ENCODE assay signal across 28 cellular contexts in genomic region chr2:74558284-74559230, GRCh38. TPM values are rescaled to one million over a fixed set of nuclear protein-coding genes. Genes with fewer than 3 reads are reported as not detected.
DNase-seq lines count a peak whose midpoint lies in the region; ATAC-seq, FAIRE-seq and TF ChIP-seq lines count a peak whose summit lies in the region.
"Had no signal": no experiment of that assay in that cellular context is flagged by ENCODE, and none has a peak within 500 bp of the region (broad histone marks: within the 10 kb centered on the region; RNA-seq: fewer than 3 reads in every experiment).

No MANE protein-coding gene starts in this region.

- H3K9me3 ChIP-seq in colonic mucosa: no peaks in the 10 kb centered on the region
- no peaks in the 10 kb centered on the region for H3K9me3 ChIP-seq in small intestine (ENCODE audit: control insufficient read depth, low read depth)
- H3K9me3 ChIP-seq: esophagus muscularis mucosa, ovary, right atrium auricular region, thyroid gland had no signal

- H3K36me3 ChIP-seq in colonic mucosa (no peaks in the 10 kb centered on the region), small intestine (ENCODE audit: control insufficient read depth in 2 of 2, insufficient read depth in 2 of 2, low read length in 2 of 2) (no peaks in the 10 kb centered on the region)
- H3K36me3 ChIP-seq: ovary, right atrium auricular region had no signal

- peak overlapping the region in 6 of 7 donors; percentile 37 to 82 (median 64) for H3K27ac Mint-ChIP-seq in CD14-positive monocyte
- no peak overlapping the region for H3K27ac Mint-ChIP-seq in activated naive CD4-positive, alpha-beta T cell treated with anti-CD3 and anti-CD28 coated beads, Interleukin-2, amount 50 U/mL, for 72 hours

- peaks cover 15 to 20% of the 10 kb centered on the region in 2 donors for H3K36me3 Mint-ChIP-seq in CD14-positive monocyte
- no peaks in the 10 kb centered on the region for H3K36me3 Mint-ChIP-seq in activated naive CD4-positive, alpha-beta T cell treated with anti-CD3 and anti-CD28 coated beads, Interleukin-2, amount 50 U/mL, for 72 hours
- H3K36me3 Mint-ChIP-seq: natural killer cell had no signal

- TF ChIP-seq POLR2A in GM19193 (IDR thresholded peaks at IDR 0.05; ENCODE audit: extremely low read depth, insufficient read depth, insufficient read length): peak; percentile 15

- ATAC-seq in GM21423 (IDR thresholded peaks at IDR 0.05; ENCODE audit: unreplicated experiment): no peak
- ATAC-seq in GM19455 (IDR thresholded peaks at IDR 0.05; ENCODE audit: unreplicated experiment): no peak
- ATAC-seq in activated naive CD4-positive, alpha-beta T cell treated with anti-CD3 and anti-CD28 coated beads, Interleukin-2, amount 50 U/mL, for 72 hours: no peak
- ATAC-seq: effector memory CD8-positive, alpha-beta T cell; left ventricle myocardium superior; natural killer cell had no signal

- H3K4me1 ChIP-seq in colonic mucosa (no peaks in the 10 kb centered on the region), small intestine (ENCODE audit: control insufficient read depth in 2 of 2, insufficient read depth in 1 of 2, low read depth in 1 of 2, low read length in 1 of 2) (no peaks in the 10 kb centered on the region)

- no peaks in the 10 kb centered on the region for H3K9me3 Mint-ChIP-seq in CD14-positive monocyte
- H3K9me3 Mint-ChIP-seq in activated naive CD4-positive, alpha-beta T cell treated with anti-CD3 and anti-CD28 coated beads, Interleukin-2, amount 50 U/mL, for 72 hours: no peaks in the 10 kb centered on the region
- H3K9me3 Mint-ChIP-seq: effector memory CD8-positive, alpha-beta T cell; natural killer cell had no signal

- H3K27me3 Mint-ChIP-seq in CD14-positive monocyte (ENCODE audit: low read depth in 3 of 3): peaks cover 0 to 2% (median 2%) of the 10 kb centered on the region in 3 donors

- peak overlapping the region in 1 of 2 donors; percentile 27 for H3K9ac ChIP-seq in colonic mucosa (ENCODE audit: low read depth in 2 of 2, low read length in 2 of 2)

- TF ChIP-seq CTCF in CD14-positive monocyte (IDR thresholded peaks at IDR 0.05): no peak
- no peak for TF ChIP-seq CTCF in colonic mucosa (IDR thresholded peaks at IDR 0.05)

- H3K27me3 ChIP-seq in colonic mucosa: no peaks in the 10 kb centered on the region
- no peaks in the 10 kb centered on the region for H3K27me3 ChIP-seq in small intestine (ENCODE audit: control insufficient read depth in 2 of 2, insufficient read depth in 2 of 2, low read length in 2 of 2)
- H3K27me3 ChIP-seq: ovary, right atrium auricular region, thyroid gland had no signal

- WGBS in small intestine, 3 donors: 37 to 55% (median 50%) methylated on average over 7 of the region's 7 CpGs

- H3K27ac ChIP-seq in colonic mucosa (peak overlapping the region; percentile 40), small intestine (ENCODE audit: low read depth in 1 of 2, low read length in 1 of 2) (no peak overlapping the region)
- H3K27ac ChIP-seq: esophagus muscularis mucosa, ovary, right atrium auricular region, RWPE1, SK-N-MC, thyroid gland had no signal

- H3K4me3 Mint-ChIP-seq in CD14-positive monocyte: no peak overlapping the region
- H3K4me3 Mint-ChIP-seq: effector memory CD8-positive, alpha-beta T cell; natural killer cell had no signal

- DNase-seq in CD14-positive monocyte (ENCODE audit: low spot score) (no peak), colonic mucosa (no peak), small intestine (peak; percentile 33)
- DNase-seq in activated naive CD4-positive, alpha-beta T cell treated with anti-CD3 and anti-CD28 coated beads, Interleukin-2, amount 50 U/mL, for 72 hours (ENCODE audit: low spot score in 2 of 2): no peak
- DNase-seq: activated CD4-positive, alpha-beta T cell treated with anti-CD3 and anti-CD28 coated beads for 48 hours; activated naive CD4-positive, alpha-beta T cell; activated T-cell treated with anti-CD3 and anti-CD28 coated beads, Interleukin-2, amount 50 U/mL, for 48 hours; COR-L47; effector memory CD8-positive, alpha-beta T cell; Karpas-422; left ventricle myocardium superior; natural killer cell; NCI-H1694; NCI-H2227 treated with DMSO at 0.1 percent for 48 hours; ovary; stimulated activated CD4-positive, alpha-beta T cell treated with anti-CD3 and anti-CD28 coated beads, Interleukin-12 subunit alpha, Interleukin-12 subunit beta, amount 100 ng/mL, for 4 hours; stimulated activated CD4-positive, alpha-beta T cell treated with anti-CD3 and anti-CD28 coated beads, Interleukin-4, amount 100 ng/mL, for 4 hours; stimulated activated naive CD4-positive, alpha-beta T cell treated with Interleukin-2 at 50 U/mL for 16 hours; thyroid gland had no signal

- intact Hi-C loops in CD14-positive monocyte (cut with micrococcal nuclease): no loop called here
- intact Hi-C loops in colonic mucosa (cut with DNase I): no loop called here

- FAIRE-seq in small intestine (lab: Jason Lieb, UNC): no peak
- FAIRE-seq: frontal cortex, HTR-8/SVneo had no signal

- H3K4me3 ChIP-seq in colonic mucosa: no peak overlapping the region
- H3K4me3 ChIP-seq in small intestine (ENCODE audit: low read depth in 1 of 2, low read length in 2 of 2): no peak overlapping the region
- H3K4me3 ChIP-seq: esophagus muscularis mucosa, ovary, right atrium auricular region, SK-N-MC, thyroid gland had no signal

- H3K4me1 Mint-ChIP-seq in CD14-positive monocyte: peaks cover 50% of the 10 kb centered on the region

RNA-seq across cellular contexts. Expression of gene DOK1, which starts 4.0 kb away (rescaled TPM):
- polyA plus RNA-seq in CD14-positive monocyte: 10 to 100 TPM; 49.3 to 53.6 TPM
- total RNA-seq in colonic mucosa: 10 to 100 TPM; 20.9 to 26.5 TPM
- polyA plus RNA-seq in small intestine: 10 to 100 TPM in 2 of 3 donors, 1 to 10 TPM in 1; 9.6 to 17.7 (median 15.4) TPM
- 10 to 100 TPM; 23.6 to 25.6 TPM for total RNA-seq in activated naive CD4-positive, alpha-beta T cell treated with anti-CD3 and anti-CD28 coated beads, Interleukin-2, amount 50 U/mL, for 72 hours

RNA-seq across cellular contexts. Expression of gene LOXL3, which starts 4.8 kb away (rescaled TPM):
- polyA plus RNA-seq in CD14-positive monocyte: 10 to 100 TPM; 18.2 to 18.5 TPM
- total RNA-seq in colonic mucosa: 1 to 10 TPM; 2.9 to 4.7 TPM
- polyA plus RNA-seq in small intestine: 1 to 10 TPM in 1 of 3 donors, under 1 TPM in 2; 0.22 to 2.3 (median 0.27) TPM
- 1 to 10 TPM in 1 of 2 donors, under 1 TPM in 1; 0.20 to 1.5 TPM for total RNA-seq in activated naive CD4-positive, alpha-beta T cell treated with anti-CD3 and anti-CD28 coated beads, Interleukin-2, amount 50 U/mL, for 72 hours

RNA-seq across cellular contexts. Expression of gene HTRA2, which starts 28.8 kb away (rescaled TPM):
- polyA plus RNA-seq in CD14-positive monocyte (10 to 100 TPM; 11.3 to 15.0 TPM), small intestine (10 to 100 TPM; 20.4 to 42.3 (median 30.8) TPM)
- 10 to 100 TPM; 26.3 to 41.5 TPM for total RNA-seq in colonic mucosa
- 10 to 100 TPM; 57.5 to 84.4 TPM for total RNA-seq in activated naive CD4-positive, alpha-beta T cell treated with anti-CD3 and anti-CD28 coated beads, Interleukin-2, amount 50 U/mL, for 72 hours

RNA-seq across cellular contexts. Expression of gene AUP1, which starts 29.1 kb away (rescaled TPM):
- polyA plus RNA-seq in CD14-positive monocyte (100 to 1,000 TPM; 130 to 149 TPM), small intestine (100 to 1,000 TPM; 179 to 237 (median 201) TPM)
- 100 to 1,000 TPM; 107 to 212 TPM for total RNA-seq in colonic mucosa
- total RNA-seq in activated naive CD4-positive, alpha-beta T cell treated with anti-CD3 and anti-CD28 coated beads, Interleukin-2, amount 50 U/mL, for 72 hours: 10 to 100 TPM; 42.3 to 97.1 TPM

RNA-seq across cellular contexts. Expression of gene DQX1, which starts 32.5 kb away (rescaled TPM):
- polyA plus RNA-seq in CD14-positive monocyte (not detected), small intestine (100 to 1,000 TPM in 1 of 3 donors, 10 to 100 TPM in 2; 20.0 to 106 (median 59.2) TPM)
- 10 to 100 TPM; 34.2 to 36.8 TPM for total RNA-seq in colonic mucosa
- 1 to 10 TPM in 1 of 2 donors, under 1 TPM in 1; 0.29 to 2.3 TPM for total RNA-seq in activated naive CD4-positive, alpha-beta T cell treated with anti-CD3 and anti-CD28 coated beads, Interleukin-2, amount 50 U/mL, for 72 hours
- total RNA-seq: esophagus muscularis mucosa, frontal cortex, left ventricle myocardium superior, right atrium auricular region, thyroid gland had no signal

Comparison
In these comparisons a context has a peak if more than half of its experiments do, and no peak if none do; other contexts are left out.
1. H3K27ac Mint-ChIP-seq: peak in CD14-positive monocyte (6 of 7); none in activated naive CD4-positive, alpha-beta T cell treated with anti-CD3 and anti-CD28 coated beads, Interleukin-2, amount 50 U/mL, for 72 hours (0 of 2).